In the genomic region with DNA sequence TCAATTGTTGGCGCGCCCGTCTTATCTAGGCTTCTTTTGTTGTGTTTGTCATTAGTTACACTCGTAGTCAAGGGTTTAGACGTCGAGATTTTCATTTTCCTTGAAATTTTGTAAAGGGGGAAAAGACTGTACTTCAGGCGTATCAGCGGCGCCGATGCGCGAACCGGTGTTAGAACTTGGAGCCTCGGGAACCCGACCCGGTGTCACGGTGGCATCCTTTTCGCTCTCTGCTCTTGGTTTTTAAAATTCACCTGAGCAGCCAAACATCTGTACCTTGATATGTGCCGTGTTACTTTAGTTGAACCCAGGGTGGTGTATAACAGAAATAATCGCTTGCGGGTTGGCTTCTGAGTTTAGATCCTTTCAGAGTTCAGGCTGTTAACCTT, we compare ENCODE assay signal across 8 cellular contexts. TPM values are rescaled to one million over a fixed set of nuclear protein-coding genes. Genes with fewer than 3 reads are reported as not detected.
DNase-seq lines count a peak whose midpoint lies in the region; ATAC-seq lines count a peak whose summit lies in the region.

No MANE protein-coding gene starts in this region.

- H3K27me3 Mint-ChIP-seq in activated CD4-positive, alpha-beta T cell treated with anti-CD3 and anti-CD28 coated beads, Interleukin-2, amount 10 ng/mL, durations not matched to agents 24 days and 14 days: no peaks in the 10 kb centered on the region
- no peaks in the 10 kb centered on the region for H3K27me3 Mint-ChIP-seq in activated T-helper 2 cell treated with anti-CD3 and anti-CD28 coated beads, Interferon-gamma antibody, Interleukin-2, Interleukin-4, amounts not matched to agents 10 μg/mL and 5 μg/mL and 100 μg/mL, durations not matched to agents 14 hours and 24 hours and 36 hours (ENCODE audit: low read depth)

- H3K27ac Mint-ChIP-seq in activated CD4-positive, alpha-beta T cell treated with anti-CD3 and anti-CD28 coated beads, Interleukin-2, amount 10 ng/mL, durations not matched to agents 24 days and 14 days: peak overlapping the region; percentile 91
- H3K27ac Mint-ChIP-seq in activated T-helper 2 cell treated with anti-CD3 and anti-CD28 coated beads, Interferon-gamma antibody, Interleukin-2, Interleukin-4, amounts not matched to agents 10 μg/mL and 5 μg/mL and 100 μg/mL, durations not matched to agents 14 hours and 24 hours and 36 hours: peak overlapping the region; percentile 66

- peaks cover 47% of the 10 kb centered on the region for H3K4me1 Mint-ChIP-seq in activated CD4-positive, alpha-beta T cell treated with anti-CD3 and anti-CD28 coated beads, Interleukin-2, amount 10 ng/mL, durations not matched to agents 24 days and 14 days
- peaks cover 41% of the 10 kb centered on the region for H3K4me1 Mint-ChIP-seq in activated T-helper 2 cell treated with anti-CD3 and anti-CD28 coated beads, Interferon-gamma antibody, Interleukin-2, Interleukin-4, amounts not matched to agents 10 μg/mL and 5 μg/mL and 100 μg/mL, durations not matched to agents 14 hours and 24 hours and 36 hours (ENCODE audit: low read depth)

- H3K4me3 Mint-ChIP-seq in activated CD4-positive, alpha-beta T cell treated with anti-CD3 and anti-CD28 coated beads, Interleukin-2, amount 10 ng/mL, durations not matched to agents 24 days and 14 days: peak overlapping the region; percentile 87
- H3K4me3 Mint-ChIP-seq in activated T-helper 2 cell treated with anti-CD3 and anti-CD28 coated beads, Interferon-gamma antibody, Interleukin-2, Interleukin-4, amounts not matched to agents 10 μg/mL and 5 μg/mL and 100 μg/mL, durations not matched to agents 14 hours and 24 hours and 36 hours (ENCODE audit: low read depth): peak overlapping the region; percentile 95

- H3K4me3 ChIP-seq in iPS-18c (ENCODE audit: insufficient read depth, low read depth, low read length): peak overlapping the region; percentile 90

- H3K9me3 ChIP-seq in iPS-18c (ENCODE audit: control insufficient read depth, insufficient read depth, low read length): no peaks in the 10 kb centered on the region

- intact Hi-C loops in activated CD4-positive, alpha-beta T cell treated with anti-CD3 and anti-CD28 coated beads, Interleukin-2, amount 10 ng/mL, durations not matched to agents 24 days and 14 days (cut with micrococcal nuclease): loop anchor here (1.0 to 10.0 kb wide), 8 partner anchors 51 to 513 kb away; partner anchors contain the start of genes CABLES1, NPC1 and RIOK3
- intact Hi-C loops in activated T-helper 2 cell treated with anti-CD3 and anti-CD28 coated beads, Interferon-gamma antibody, Interleukin-2, Interleukin-4, amounts not matched to agents 10 μg/mL and 5 μg/mL and 100 μg/mL, durations not matched to agents 14 hours and 24 hours and 36 hours (cut with micrococcal nuclease): loop anchor here (1.0 to 5.0 kb wide), 7 partner anchors 8 to 572 kb away; partner anchors contain the start of genes RBBP8, RIOK3 and TTC39C

- ATAC-seq in HG02938 (IDR thresholded peaks at IDR 0.05; ENCODE audit: unreplicated experiment): no peak

- DNase-seq in activated CD4-positive, alpha-beta T cell treated with anti-CD3 and anti-CD28 coated beads, Interleukin-2, amount 10 ng/mL, durations not matched to agents 24 days and 14 days: peak; percentile 75
- DNase-seq in activated CD4-positive, alpha-beta T cell treated with anti-CD3 and anti-CD28 coated beads for 48 hours: no peak
- DNase-seq in activated T-helper 2 cell treated with anti-CD3 and anti-CD28 coated beads, Interferon-gamma antibody, Interleukin-2, Interleukin-4, amounts not matched to agents 10 μg/mL and 5 μg/mL and 100 μg/mL, durations not matched to agents 14 hours and 24 hours and 36 hours (ENCODE audit: low spot score): no peak
- DNase-seq in superior temporal gyrus (ENCODE audit: extremely low spot score) (peak; percentile 35), NCI-H446 (lab: John Stamatoyannopoulos, UW) (no peak), GOT3 (lab: John Stamatoyannopoulos, UW) (no peak)

- no peaks in the 10 kb centered on the region for H3K9me3 Mint-ChIP-seq in activated CD4-positive, alpha-beta T cell treated with anti-CD3 and anti-CD28 coated beads, Interleukin-2, amount 10 ng/mL, durations not matched to agents 24 days and 14 days
- no peaks in the 10 kb centered on the region for H3K9me3 Mint-ChIP-seq in activated T-helper 2 cell treated with anti-CD3 and anti-CD28 coated beads, Interferon-gamma antibody, Interleukin-2, Interleukin-4, amounts not matched to agents 10 μg/mL and 5 μg/mL and 100 μg/mL, durations not matched to agents 14 hours and 24 hours and 36 hours

- peaks cover 24% of the 10 kb centered on the region for H3K36me3 Mint-ChIP-seq in activated CD4-positive, alpha-beta T cell treated with anti-CD3 and anti-CD28 coated beads, Interleukin-2, amount 10 ng/mL, durations not matched to agents 24 days and 14 days (ENCODE audit: low read depth)
- peaks cover 33% of the 10 kb centered on the region for H3K36me3 Mint-ChIP-seq in activated T-helper 2 cell treated with anti-CD3 and anti-CD28 coated beads, Interferon-gamma antibody, Interleukin-2, Interleukin-4, amounts not matched to agents 10 μg/mL and 5 μg/mL and 100 μg/mL, durations not matched to agents 14 hours and 24 hours and 36 hours (ENCODE audit: low read depth)

RNA-seq across cellular contexts. Expression of gene RMC1, which starts 0.6 kb away (rescaled TPM):
- total RNA-seq in activated CD4-positive, alpha-beta T cell treated with anti-CD3 and anti-CD28 coated beads, Interleukin-2, amount 10 ng/mL, durations not matched to agents 24 days and 14 days: 51.0 and 52.8 TPM in 2 replicates
- 42.9 and 50.5 TPM in 2 replicates for total RNA-seq in activated T-helper 2 cell treated with anti-CD3 and anti-CD28 coated beads, Interferon-gamma antibody, Interleukin-2, Interleukin-4, amounts not matched to agents 10 μg/mL and 5 μg/mL and 100 μg/mL, durations not matched to agents 14 hours and 24 hours and 36 hours

RNA-seq across cellular contexts. Expression of gene RIOK3, which starts 50.9 kb away (rescaled TPM):
- total RNA-seq in activated CD4-positive, alpha-beta T cell treated with anti-CD3 and anti-CD28 coated beads, Interleukin-2, amount 10 ng/mL, durations not matched to agents 24 days and 14 days: 46.7 and 53.3 TPM in 2 replicates
- total RNA-seq in activated T-helper 2 cell treated with anti-CD3 and anti-CD28 coated beads, Interferon-gamma antibody, Interleukin-2, Interleukin-4, amounts not matched to agents 10 μg/mL and 5 μg/mL and 100 μg/mL, durations not matched to agents 14 hours and 24 hours and 36 hours: 53.4 and 55.4 TPM in 2 replicates

Comparison
In these comparisons a context has a peak if more than half of its experiments do, and no peak if none do; other contexts are left out.
1. DNase-seq: peak in activated CD4-positive, alpha-beta T cell treated with anti-CD3 and anti-CD28 coated beads, Interleukin-2, amount 10 ng/mL, durations not matched to agents 24 days and 14 days (single experiment) and superior temporal gyrus (single experiment); none in activated CD4-positive, alpha-beta T cell treated with anti-CD3 and anti-CD28 coated beads for 48 hours (single experiment), activated T-helper 2 cell treated with anti-CD3 and anti-CD28 coated beads, Interferon-gamma antibody, Interleukin-2, Interleukin-4, amounts not matched to agents 10 μg/mL and 5 μg/mL and 100 μg/mL, durations not matched to agents 14 hours and 24 hours and 36 hours (single experiment), NCI-H446 (0 of 2) and GOT3 (single experiment).